In genomic region chr19:45005787-45006186, GRCh38 we compare ENCODE assay signal across 17 cellular contexts. TPM values are rescaled to one million over a fixed set of nuclear protein-coding genes. Genes with fewer than 3 reads are reported as not detected.
DNase-seq lines count a peak whose midpoint lies in the region; ATAC-seq and TF ChIP-seq lines count a peak whose summit lies in the region.
"Had no signal": no experiment of that assay in that cellular context is flagged by ENCODE, and none has a peak within 500 bp of the region (broad histone marks: within the 10 kb centered on the region; RNA-seq: fewer than 3 reads in every experiment).

No MANE protein-coding gene starts in this region.

- no peak overlapping the region for H3K9ac ChIP-seq in endodermal cell (ENCODE audit: extremely low read depth, low read length, poor library complexity, severe bottlenecking)

- H3K4me3 ChIP-seq in endodermal cell (ENCODE audit: low read length) (no peak overlapping the region), body of pancreas (no peak overlapping the region)
- H3K4me3 ChIP-seq: GM23338 had no signal

- intact Hi-C loops in body of pancreas (cut with DNase I): no loop called here

- H3K4me1 Mint-ChIP-seq in activated T-cell treated with anti-CD3 and anti-CD28 coated beads, Interleukin-2, amount 50 U/mL, for 24 hours (ENCODE audit: low read depth): peaks cover 20% of the 10 kb centered on the region
- peaks cover 2% of the 10 kb centered on the region for H3K4me1 Mint-ChIP-seq in endodermal cell
- H3K4me1 Mint-ChIP-seq in neural crest cell: peaks cover 8% of the 10 kb centered on the region

- H3K27ac ChIP-seq in endodermal cell (ENCODE audit: low read depth, low read length) (no peak overlapping the region), body of pancreas (no peak overlapping the region)
- H3K27ac ChIP-seq: C4-2B had no signal

- no peak for ATAC-seq in body of pancreas
- ATAC-seq in HG03039 (IDR thresholded peaks at IDR 0.05; ENCODE audit: unreplicated experiment): no peak
- ATAC-seq: GM23338, PC-3 had no signal

- 92 to 95% methylated on average over 8 to 9 of the region's 9 CpGs for WGBS in endodermal cell (ENCODE audit: insufficient coverage in 1 of 2, insufficient read length in 1 of 2), 2 experiments
- WGBS in body of pancreas, 2 donors: 81 to 88% methylated on average over 8 of the region's 9 CpGs

- no peak overlapping the region for H3K4me3 Mint-ChIP-seq in activated T-cell treated with anti-CD3 and anti-CD28 coated beads, Interleukin-2, amount 50 U/mL, for 24 hours
- H3K4me3 Mint-ChIP-seq in endodermal cell (no peak overlapping the region), neural crest cell (no peak overlapping the region)
- H3K4me3 Mint-ChIP-seq: GM23338 had no signal

- no peaks in the 10 kb centered on the region for H3K27me3 Mint-ChIP-seq in activated T-cell treated with anti-CD3 and anti-CD28 coated beads, Interleukin-2, amount 50 U/mL, for 24 hours
- no peaks in the 10 kb centered on the region for H3K27me3 Mint-ChIP-seq in endodermal cell (ENCODE audit: insufficient read depth)
- peaks cover 2% of the 10 kb centered on the region for H3K27me3 Mint-ChIP-seq in neural crest cell (ENCODE audit: low read depth)

- DNase-seq in activated T-cell treated with anti-CD3 and anti-CD28 coated beads, Interleukin-2, amount 50 U/mL, for 24 hours: no peak
- no peak for DNase-seq in activated T-cell treated with anti-CD3 and anti-CD28 coated beads, Interleukin-2, amount 50 U/mL, for 48 hours
- DNase-seq in endodermal cell (no peak), neural crest cell (ENCODE audit: low read depth, low spot score) (no peak), body of pancreas (no peak), iPS-NIHi7 (ENCODE audit: extremely low spot score) (no peak), NCI-H524 treated with DMSO at 0.1 percent for 48 hours (lab: John Stamatoyannopoulos, UW) (no peak)
- DNase-seq: DMS79, GDM1, KBM-7, NCI-H2227 treated with DMSO at 0.1 percent for 48 hours, NCI-H526 treated with DMSO at 0.1 percent for 48 hours, PC-3 had no signal

- no peak for TF ChIP-seq POLR2A in body of pancreas (IDR thresholded peaks at IDR 0.05)

- H3K27me3 ChIP-seq in endodermal cell (ENCODE audit: control insufficient read depth, insufficient read depth, low read length, poor library complexity, severe bottlenecking): no peaks in the 10 kb centered on the region
- no peaks in the 10 kb centered on the region for H3K27me3 ChIP-seq in body of pancreas

- peaks cover 18% of the 10 kb centered on the region for H3K36me3 ChIP-seq in endodermal cell (ENCODE audit: control insufficient read depth, insufficient read depth, low read length)
- H3K36me3 ChIP-seq in body of pancreas (replicated peaks in 1 of 2; ENCODE audit: insufficient read depth in 1 of 2, low read depth in 2 of 2): peaks cover 0 to 5% of the 10 kb centered on the region in 2 donors

- TF ChIP-seq CTCF in endodermal cell (conservative IDR thresholded peaks at IDR 0.05) (no peak), neural crest cell (conservative IDR thresholded peaks at IDR 0.05) (no peak), body of pancreas (IDR thresholded peaks at IDR 0.05) (no peak)

- no peaks in the 10 kb centered on the region for H3K4me1 ChIP-seq in endodermal cell (ENCODE audit: control insufficient read depth, insufficient read depth, low read length)
- H3K4me1 ChIP-seq in body of pancreas: peaks cover 13% of the 10 kb centered on the region

- peak overlapping the region; percentile 19 for H3K27ac Mint-ChIP-seq in activated T-cell treated with anti-CD3 and anti-CD28 coated beads, Interleukin-2, amount 50 U/mL, for 24 hours
- H3K27ac Mint-ChIP-seq in endodermal cell (peak overlapping the region; percentile 53), neural crest cell (ENCODE audit: unreplicated experiment) (peak overlapping the region; percentile 24)
- H3K27ac Mint-ChIP-seq: GM23338 had no signal

- H3K9me3 ChIP-seq in endodermal cell (ENCODE audit: control insufficient read depth, low read length): no peaks in the 10 kb centered on the region
- no peaks in the 10 kb centered on the region for H3K9me3 ChIP-seq in body of pancreas

- no peaks in the 10 kb centered on the region for H3K9me3 Mint-ChIP-seq in activated T-cell treated with anti-CD3 and anti-CD28 coated beads, Interleukin-2, amount 50 U/mL, for 24 hours
- H3K9me3 Mint-ChIP-seq in endodermal cell: no peaks in the 10 kb centered on the region
- no peaks in the 10 kb centered on the region for H3K9me3 Mint-ChIP-seq in neural crest cell
- H3K9me3 Mint-ChIP-seq: GM23338 had no signal

- peaks cover 81% of the 10 kb centered on the region for H3K36me3 Mint-ChIP-seq in activated T-cell treated with anti-CD3 and anti-CD28 coated beads, Interleukin-2, amount 50 U/mL, for 24 hours (ENCODE audit: low read depth)
- H3K36me3 Mint-ChIP-seq in endodermal cell (ENCODE audit: low read depth): peaks cover 25% of the 10 kb centered on the region
- H3K36me3 Mint-ChIP-seq in neural crest cell (ENCODE audit: low read depth): no peaks in the 10 kb centered on the region

RNA-seq across cellular contexts. Expression of gene RELB, which starts 4.5 kb away (rescaled TPM):
- 10 to 100 TPM in 1 of 2 donors, 1 to 10 TPM in 1; 9.5 to 14.5 TPM for total RNA-seq in endodermal cell
- 4.8 TPM for polyA plus RNA-seq in endodermal cell (2013, experiment 1 of 2)
- 3.7 TPM for polyA plus RNA-seq in endodermal cell (2013, experiment 2 of 2)
- total RNA-seq in neural crest cell: 2.9 and 3.1 TPM in 2 replicates
- 10 to 100 TPM in 1 of 2 donors, 1 to 10 TPM in 1; 8.9 to 11.9 TPM for total RNA-seq in body of pancreas

RNA-seq across cellular contexts. Expression of gene CLASRP, which starts 33.1 kb away (rescaled TPM):
- total RNA-seq in endodermal cell (10 to 100 TPM; 67.1 to 90.3 TPM), neural crest cell (119 and 121 TPM in 2 replicates), body of pancreas (10 to 100 TPM; 40.2 to 64.9 TPM)
- polyA plus RNA-seq in endodermal cell (2013, experiment 1 of 2): 82.3 TPM
- 65.2 TPM for polyA plus RNA-seq in endodermal cell (2013, experiment 2 of 2)

RNA-seq across cellular contexts. Expression of gene CLPTM1, which starts 50.6 kb away (rescaled TPM):
- total RNA-seq in endodermal cell (10 to 100 TPM; 82.7 to 94.4 TPM), neural crest cell (89.9 and 93.2 TPM in 2 replicates), body of pancreas (10 to 100 TPM; 37.1 to 48.5 TPM)
- 78.1 TPM for polyA plus RNA-seq in endodermal cell (2013, experiment 1 of 2)
- polyA plus RNA-seq in endodermal cell (2013, experiment 2 of 2): 66.4 TPM

RNA-seq across cellular contexts. Expression of gene APOC2, which starts 59.9 kb away (rescaled TPM):
- total RNA-seq in endodermal cell (under 1 TPM in 1 of 2 donors, not detected in 1; 0.70 TPM), neural crest cell (not detected in 2 replicates), body of pancreas (not detected)
- polyA plus RNA-seq in endodermal cell (2013, experiment 1 of 2): not detected
- not detected for polyA plus RNA-seq in endodermal cell (2013, experiment 2 of 2)
- total RNA-seq: A172, GM23338, PC-3 had no signal
- polyA plus RNA-seq: GM23338 had no signal
